In genomic region chr19:42254083-42254849, GRCh38 we compare ENCODE assay signal across 1 cellular context.
TF ChIP-seq lines count a peak whose summit lies in the region.

No MANE protein-coding gene starts in this region.

TF ChIP-seq in K562, 482 proteins besides CTCF, POLR2A, EP300 and RAD21 (continued from another document and continues in another):
- TF ChIP-seq ZBTB33 (CRISPR knock-in tag; IDR thresholded peaks at IDR 0.05) (peak; percentile 12; the same call in 1 of the 2 replicates), MYC (IDR thresholded peaks at IDR 0.05; ENCODE audit: low read depth, low read length) (no peak), MYC (CRISPR knock-in tag; IDR thresholded peaks at IDR 0.05; ENCODE audit: borderline replicate concordance, low read depth) (0 out of 2 replicates have a peak, but pooled peaks have one; percentile 74), SAFB (IDR thresholded peaks at IDR 0.05; ENCODE audit: borderline replicate concordance, low read depth, low read length) (no peak), SMAD1 (IDR thresholded peaks at IDR 0.05; ENCODE audit: low read depth, low read length, partially characterized antibody) (no peak), ARID2 (IDR thresholded peaks at IDR 0.05) (no peak), HNRNPLL (IDR thresholded peaks at IDR 0.05; ENCODE audit: low read depth, low read length, poor library complexity, severe bottlenecking) (no peak), TSC22D4 (tag; IDR thresholded peaks at IDR 0.05) (no peak), TFE3 (CRISPR knock-in tag; IDR thresholded peaks at IDR 0.05) (no peak), EGR1 (conservative IDR thresholded peaks at IDR 0.05) (peak; percentile 33), MAFG (tag; conservative IDR thresholded peaks at IDR 0.05) (no peak), RERE (CRISPR knock-in tag; IDR thresholded peaks at IDR 0.05; ENCODE audit: borderline replicate concordance) (no peak), YY1 (IDR thresholded peaks at IDR 0.05; ENCODE audit: borderline replicate concordance in 1 of 3, control insufficient read depth in 1 of 3, extremely low read depth in 1 of 3, insufficient read depth in 3 of 3, insufficient read length in 1 of 3, insufficient replicate concordance in 2 of 3, low read depth in 1 of 3, low read length in 2 of 3) (peak in 1 of 3 experiments; percentile 33), ARID4B (CRISPR knock-in tag; IDR thresholded peaks at IDR 0.05) (no peak), ATF1 (CRISPR knock-in tag; IDR thresholded peaks at IDR 0.05) (no peak), ATF1 (tag; IDR thresholded peaks at IDR 0.05) (peak; percentile 36; the same call in 1 of the 2 replicates), MNT (conservative IDR thresholded peaks at IDR 0.05) (peak; percentile 62 to 68; a peak in 3 of 4 replicates), ZNF318 (IDR thresholded peaks at IDR 0.05; ENCODE audit: borderline replicate concordance in 1 of 2, low read depth in 1 of 2) (no peak), VEZF1 (CRISPR knock-in tag; IDR thresholded peaks at IDR 0.05) (peak; percentile 96), TAF1 (IDR thresholded peaks at IDR 0.05; ENCODE audit: control insufficient read depth, extremely low read depth, insufficient read depth, low read length, severe bottlenecking) (peak; percentile 40), NR4A1 (CRISPR knock-in tag; IDR thresholded peaks at IDR 0.05) (no peak), NR4A1 (tag; IDR thresholded peaks at IDR 0.05) (no peak)
